In genomic region chr20:59597240-59597639, GRCh38 we compare ENCODE assay signal across 21 cellular contexts. TPM values are rescaled to one million over a fixed set of nuclear protein-coding genes. Genes with fewer than 3 reads are reported as not detected.
DNase-seq lines count a peak whose midpoint lies in the region; ATAC-seq, FAIRE-seq and TF ChIP-seq lines count a peak whose summit lies in the region.
"Had no signal": no experiment of that assay in that cellular context is flagged by ENCODE, and none has a peak within 500 bp of the region (broad histone marks: within the 10 kb centered on the region; RNA-seq: fewer than 3 reads in every experiment).

No MANE protein-coding gene starts in this region.

- H3K4ac ChIP-seq in IMR-90 (ENCODE audit: low read depth, low read length) = no peak overlapping the region

- BruUV-seq in HepG2 (replicated peaks; lab: Mats Ljungman, UMichigan) (no TSS peak), IMR-90 (replicated peaks; lab: Mats Ljungman, UMichigan) (no TSS peak)

- dilution Hi-C loops in IMR-90 (cut with HindIII; ENCODE audit: low sequenced_read_pairs, unreplicated experiment) = no loop called here

- no peak overlapping the region for H2BK20ac ChIP-seq in IMR-90 (ENCODE audit: low read depth, low read length)

- H3K4me1 ChIP-seq in HepG2 (ENCODE audit: insufficient read depth, low read length) = peaks cover 5% of the 10 kb centered on the region
- H3K4me1 ChIP-seq in right lobe of liver = no peaks in the 10 kb centered on the region
- H3K4me1 ChIP-seq in IMR-90 (ENCODE audit: control insufficient read depth, insufficient read depth, low read length) = no peaks in the 10 kb centered on the region

- intact Hi-C loops in HepG2 (cut with micrococcal nuclease; ENCODE audit: unreplicated experiment) (loop anchor here (10.0 kb wide), 1 partner anchor 258 kb away; no protein-coding TSS in a partner anchor), right lobe of liver (cut with DNase I) (no loop called here), IMR-90 (cut with micrococcal nuclease) (no loop called here)

- H3K14ac ChIP-seq in IMR-90 (replicated peaks; ENCODE audit: low read depth, low read length) = no peak overlapping the region

- H2BK120ac ChIP-seq in IMR-90 (ENCODE audit: low read depth, low read length) = no peak overlapping the region

- ATAC-seq in HepG2 = no peak
- ATAC-seq in right lobe of liver = no peak
- no peak for ATAC-seq in IMR-90 (ENCODE audit: low read depth)
- ATAC-seq: GM23338, HCT116 had no signal

- no peak overlapping the region for H3K27ac ChIP-seq in HepG2 (ENCODE audit: extremely low read length, insufficient read depth, low read length)
- H3K27ac ChIP-seq in right lobe of liver = no peak overlapping the region
- no peak overlapping the region for H3K27ac ChIP-seq in IMR-90 (ENCODE audit: insufficient read depth, low read length)
- peak overlapping the region; percentile 65 for H3K27ac ChIP-seq in cingulate gyrus (ENCODE audit: low read depth, low read length)

- H3K36me3 ChIP-seq in HepG2 (replicated peaks in 1 of 2; ENCODE audit: control insufficient read depth in 1 of 2, insufficient read depth in 2 of 2, low read length in 2 of 2) (no peaks in the 10 kb centered on the region), right lobe of liver (no peaks in the 10 kb centered on the region), IMR-90 (ENCODE audit: control insufficient read depth, insufficient read depth, low read length) (no peaks in the 10 kb centered on the region)

- TF ChIP-seq RAD21 in HepG2 (CRISPR knock-in tag; IDR thresholded peaks at IDR 0.05) = no peak
- no peak for TF ChIP-seq RAD21 in IMR-90 (IDR thresholded peaks at IDR 0.05; ENCODE audit: low read length)

- CTCF ChIA-PET in HepG2 (lab: Yijun Ruan, JAX; ENCODE audit: low intra/inter-chr PET ratio, low total read pairs) (interaction anchor here (2.1 kb wide), 1 partner anchor 154 kb away, joined by 19 read pairs; no protein-coding TSS in a partner anchor), IMR-90 (lab: Yijun Ruan, JAX) (no interaction called here)

- no peak overlapping the region for H4K8ac ChIP-seq in IMR-90 (ENCODE audit: low read depth in 2 of 2, low read length in 2 of 2)

- H4K91ac ChIP-seq in IMR-90 (ENCODE audit: insufficient read depth, low read depth, low read length) = no peak overlapping the region

- no peak overlapping the region for H2BK15ac ChIP-seq in IMR-90 (ENCODE audit: low read depth, low read length)

- H4K20me1 ChIP-seq in HepG2 (ENCODE audit: insufficient read depth, low read length) = peaks cover 2% of the 10 kb centered on the region; the same call in 1 of the 2 replicates
- no peaks in the 10 kb centered on the region for H4K20me1 ChIP-seq in IMR-90 (ENCODE audit: insufficient read depth, low read length)

- DNase-seq in HepG2 (ENCODE audit: low spot score) = no peak
- no peak for DNase-seq in right lobe of liver
- no peak for DNase-seq in IMR-90
- DNase-seq in NCI-H1048 (lab: John Stamatoyannopoulos, UW) = no peak
- DNase-seq in NCI-H2107 treated with DMSO at 0.1 percent for 48 hours (lab: John Stamatoyannopoulos, UW; ENCODE audit: unreplicated experiment) = no peak
- DNase-seq: CD4-positive, alpha-beta T cell; CD8-positive, alpha-beta memory T cell; DMS 273 treated with DMSO at 0.1 percent for 48 hours; DMS53; DMS79 treated with DMSO at 0.1 percent for 48 hours; GF-D8; H9 had no signal

- TF ChIP-seq EP300 in HepG2 (IDR thresholded peaks at IDR 0.05; ENCODE audit: low read depth in 2 of 2, low read length in 2 of 2) = no peak
- no peak for TF ChIP-seq EP300 in HepG2 (CRISPR knock-in tag; IDR thresholded peaks at IDR 0.05; ENCODE audit: borderline replicate concordance)

- H3K4me3 ChIP-seq in HepG2 (replicated peaks in 1 of 3; ENCODE audit: insufficient read depth in 1 of 3, low read depth in 2 of 3, low read length in 3 of 3) (no peak overlapping the region), right lobe of liver (no peak overlapping the region), IMR-90 (ENCODE audit: insufficient read depth, low read depth, low read length) (no peak overlapping the region)
- H3K4me3 ChIP-seq: GM23338 had no signal

- H3K23ac ChIP-seq in IMR-90 (ENCODE audit: low read depth, low read length) = no peak overlapping the region

- H3K18ac ChIP-seq in IMR-90 (ENCODE audit: low read depth, low read length) = no peak overlapping the region

- no peak for FAIRE-seq in HepG2 (lab: Jason Lieb, UNC)
- FAIRE-seq: D721Med, GM12891, GM18507 had no signal

- no peak overlapping the region for H2AK5ac ChIP-seq in IMR-90 (ENCODE audit: low read depth, low read length)

- TF ChIP-seq CTCF in HepG2 (CRISPR knock-in tag; IDR thresholded peaks at IDR 0.05) (no peak), right lobe of liver (IDR thresholded peaks at IDR 0.05) (no peak), IMR-90 (conservative IDR thresholded peaks at IDR 0.05; ENCODE audit: low read depth, low read length) (no peak)

- H3K27me3 ChIP-seq in HepG2 (ENCODE audit: control insufficient read depth in 1 of 2, insufficient read depth in 2 of 2, low read length in 2 of 2) (peaks cover 3 to 8% of the 10 kb centered on the region in 2 experiments; a peak in 3 of 5 replicates), right lobe of liver (no peaks in the 10 kb centered on the region), IMR-90 (ENCODE audit: control insufficient read depth, insufficient read depth, low read length) (no peaks in the 10 kb centered on the region)

- no peak for TF ChIP-seq POLR2A in HepG2 (IDR thresholded peaks at IDR 0.05; ENCODE audit: insufficient read depth in 1 of 2, low read depth in 2 of 2, low read length in 2 of 2)
- TF ChIP-seq POLR2A in right lobe of liver (IDR thresholded peaks at IDR 0.05) = no peak
- TF ChIP-seq POLR2A in IMR-90 (IDR thresholded peaks at IDR 0.05; ENCODE audit: low read depth, low read length) = no peak

- no peak overlapping the region for H2BK5ac ChIP-seq in IMR-90 (ENCODE audit: low read depth, low read length, poor library complexity, severe bottlenecking)

- H3K9me3 ChIP-seq in HepG2 (ENCODE audit: low read length) (no peaks in the 10 kb centered on the region), right lobe of liver (no peaks in the 10 kb centered on the region), IMR-90 (ENCODE audit: control insufficient read depth, insufficient read depth, low read length) (no peaks in the 10 kb centered on the region)

- no peak overlapping the region for H2AFZ ChIP-seq in HepG2 (ENCODE audit: low read length)
- no peak overlapping the region for H2AFZ ChIP-seq in IMR-90 (replicated peaks; ENCODE audit: low read length, poor library complexity)
- H2AFZ ChIP-seq: GM23338 had no signal

- no peak overlapping the region for H4K5ac ChIP-seq in IMR-90 (ENCODE audit: low read depth, low read length)

- no peaks in the 10 kb centered on the region for H3K9me1 ChIP-seq in IMR-90 (ENCODE audit: insufficient read depth, low read length)

- POLR2A ChIA-PET in HepG2 (lab: Yijun Ruan, JAX) (no interaction called here), IMR-90 (lab: Charles Lee; ENCODE audit: unreplicated experiment) (no interaction called here)

- H2AK9ac ChIP-seq in IMR-90 (replicated peaks; ENCODE audit: low read depth, low read length, poor library complexity) = no peak overlapping the region

- no peak overlapping the region for H3K56ac ChIP-seq in IMR-90 (ENCODE audit: extremely low read depth, insufficient read depth, low read length)

- H3K79me1 ChIP-seq in IMR-90 (ENCODE audit: low read depth in 1 of 2, low read length in 2 of 2) = no peaks in the 10 kb centered on the region

- no peaks in the 10 kb centered on the region for H3K79me2 ChIP-seq in HepG2 (ENCODE audit: insufficient read depth, low read length)

- WGBS in HepG2 (ENCODE audit: low lambda C conversion rate) = 0% methylated on average over 1 of the region's 1 CpG
- WGBS in right lobe of liver (ENCODE audit: insufficient coverage, low coverage, low lambda C conversion rate, missing lambda C conversion rate) = 9% methylated on average over 1 of the region's 1 CpG
- no CpG with 5 or more reads among the region's 1 CpG for WGBS in IMR-90 (ENCODE audit: extremely low coverage in 2 of 2, insufficient read length in 1 of 2), 2 experiments

- in situ Hi-C loops in HepG2 (cut with HindIII; ENCODE audit: extremely low pct_ligation_motif_present, low pct_unique_long_range_greater_than_20kb) = loop anchor here (5.0 kb wide), 1 partner anchor 155 kb away; no protein-coding TSS in a partner anchor
- in situ Hi-C loops in IMR-90 (cut with MboI; ENCODE audit: low sequenced_read_pairs) = no loop called here

- H3K4me2 ChIP-seq in HepG2 (ENCODE audit: low read depth, low read length) = no peak overlapping the region
- no peak overlapping the region for H3K4me2 ChIP-seq in IMR-90 (ENCODE audit: low read depth, low read length)
- H3K4me2 ChIP-seq: GM23338 had no signal

- H3K9ac ChIP-seq in HepG2 (ENCODE audit: insufficient read depth, low read depth, low read length) = no peak overlapping the region
- no peak overlapping the region for H3K9ac ChIP-seq in IMR-90 (ENCODE audit: low read depth, low read length)

RNA-seq across cellular contexts. Expression of gene PHACTR3, which starts 7.1 kb away (rescaled TPM):
- total RNA-seq in HepG2 (2016; rRNA removed; fragmentation: Illumina TruSeq; extraction: Trizol) (not detected in 2 replicates), right lobe of liver (under 1 TPM in 4 of 6 experiments, not detected in 2; 0.12 to 0.35 (median 0.23) TPM), IMR-90 (2012; rRNA removed) (not detected in 2 replicates)
- not detected in 2 replicates for total RNA-seq in HepG2 (2016; cell fraction: cytosol; rRNA removed; fragmentation: Illumina TruSeq; extraction: Trizol; ENCODE audit: low read depth)
- total RNA-seq in HepG2 (2016; cell fraction: insoluble cytoplasmic fraction; rRNA removed; fragmentation: Illumina TruSeq; extraction: Trizol) = not detected in 2 replicates
- not detected in 2 replicates for total RNA-seq in HepG2 (2016; cell fraction: membrane; rRNA removed; fragmentation: Illumina TruSeq; extraction: Trizol)
- not detected in 2 replicates for total RNA-seq in HepG2 (2016; cell fraction: nucleus; rRNA removed; fragmentation: Illumina TruSeq; extraction: Trizol)
- polyA plus RNA-seq in HepG2 (2011; rRNA removed) (not detected in 2 replicates), IMR-90 (2012; rRNA removed) (not detected in 2 replicates)
- not detected in 2 replicates for polyA plus RNA-seq in HepG2 (2011; cell fraction: cytosol; rRNA removed)
- polyA plus RNA-seq in HepG2 (2011; cell fraction: nucleus; rRNA removed) = not detected in 2 replicates
- not detected in 2 replicates for polyA plus RNA-seq in HepG2 (2012)
- polyA plus RNA-seq in HepG2 (2016; cell fraction: cytosol; fragmentation: Illumina TruSeq; extraction: Trizol; ENCODE audit: low read depth) = not detected in 2 replicates
- polyA plus RNA-seq in HepG2 (2016; cell fraction: insoluble cytoplasmic fraction; fragmentation: Illumina TruSeq; extraction: Trizol; ENCODE audit: low read depth) = not detected in 2 replicates
- polyA plus RNA-seq in HepG2 (2016; cell fraction: membrane; fragmentation: Illumina TruSeq; extraction: Trizol; ENCODE audit: low read depth) = not detected in 2 replicates
- polyA plus RNA-seq in HepG2 (2016; cell fraction: nucleus; fragmentation: Illumina TruSeq; extraction: Trizol; ENCODE audit: insufficient read depth, low read depth) = not detected in 2 replicates
- polyA minus RNA-seq in HepG2 (2011; rRNA and poly(A)+ RNA removed; ENCODE audit: low replicate concordance) = not detected in 2 replicates
- not detected in 2 replicates for polyA minus RNA-seq in HepG2 (2011; cell fraction: cytosol; rRNA and poly(A)+ RNA removed)
- polyA minus RNA-seq in HepG2 (2011; cell fraction: nucleus; rRNA and poly(A)+ RNA removed) = not detected in 2 replicates
- not detected in 2 replicates for polyA plus RNA-seq in IMR-90 (2012; cell fraction: cytosol; rRNA removed)
- polyA plus RNA-seq in IMR-90 (2012; cell fraction: nucleus; rRNA removed; ENCODE audit: low replicate concordance) = not detected in 2 replicates
- total RNA-seq: A172; CD4-positive, alpha-beta T cell; CD8-positive, alpha-beta memory T cell; G401; H9 had no signal
- polyA plus RNA-seq: BJ; CD8-positive, alpha-beta memory T cell had no signal
